In the genomic region with DNA sequence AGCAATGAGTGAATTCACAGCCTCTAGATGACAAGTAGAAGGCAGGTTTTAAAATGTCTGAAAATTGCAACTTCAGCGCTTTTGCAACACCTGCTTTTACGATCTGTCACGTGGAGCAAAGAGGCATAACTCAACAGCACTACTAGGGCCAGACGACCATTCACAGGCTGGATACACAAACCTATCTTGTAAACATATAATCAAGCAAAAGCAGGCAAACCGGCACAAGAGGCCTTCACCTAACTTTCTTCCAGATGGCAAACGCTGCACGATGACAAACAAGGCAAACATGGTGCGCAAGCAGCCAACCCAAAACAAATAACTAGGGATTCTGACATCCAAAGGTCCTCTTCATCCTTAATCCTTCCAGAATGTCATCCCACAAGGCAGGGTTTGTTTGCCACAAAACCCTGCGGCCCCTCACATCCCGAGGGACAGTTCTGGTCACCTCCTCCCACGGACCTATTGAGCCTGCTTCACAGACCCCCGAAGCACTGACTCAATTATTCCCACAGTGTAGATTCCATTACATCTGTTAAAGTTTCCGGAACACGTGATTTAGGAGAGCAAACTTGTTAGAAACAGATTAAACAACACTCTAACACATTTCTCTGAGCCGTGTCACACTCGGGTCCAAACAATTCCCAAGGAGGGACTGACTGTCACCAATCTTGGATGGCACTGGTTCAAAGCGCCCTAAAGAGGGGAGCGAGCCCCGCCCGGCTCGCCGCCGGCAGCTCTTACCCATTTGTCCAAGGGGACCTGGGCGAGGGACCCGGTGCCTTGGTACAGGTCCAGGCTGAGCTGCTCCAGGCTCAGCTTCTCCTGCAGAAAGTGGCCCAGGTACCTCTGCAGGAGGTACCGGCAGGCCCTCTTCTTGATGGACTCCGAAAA, we compare ENCODE assay signal across 8 cellular contexts. TPM values are rescaled to one million over a fixed set of nuclear protein-coding genes. Genes with fewer than 3 reads are reported as not detected.
A peak's percentile ranks its signal among the peaks of the same experiment; 100 is the strongest.
DNase-seq lines count a peak whose midpoint lies in the region; ATAC-seq and TF ChIP-seq lines count a peak whose summit lies in the region.

No MANE protein-coding gene starts in this region.

- peak overlapping the region; percentile 60; the same call in 1 of the 2 replicates for H3K14ac ChIP-seq in IMR-90 (replicated peaks; ENCODE audit: low read depth, low read length)

- H2BK120ac ChIP-seq in IMR-90 (ENCODE audit: low read depth, low read length), result no peak overlapping the region

- no peaks in the 10 kb centered on the region for H3K27me3 ChIP-seq in CD4-positive, alpha-beta T cell (ENCODE audit: control insufficient read depth, insufficient read depth, low read length)
- no peaks in the 10 kb centered on the region for H3K27me3 ChIP-seq in IMR-90 (ENCODE audit: control insufficient read depth, insufficient read depth, low read length)
- H3K27me3 ChIP-seq in ovary, result no peaks in the 10 kb centered on the region
- no peaks in the 10 kb centered on the region for H3K27me3 ChIP-seq in aorta (ENCODE audit: control insufficient read depth in 1 of 2, insufficient read depth in 2 of 2, low read length in 1 of 2)

- no peak overlapping the region for H2AK5ac ChIP-seq in IMR-90 (ENCODE audit: low read depth, low read length)

- H3K9me1 ChIP-seq in IMR-90 (ENCODE audit: insufficient read depth, low read length), result peaks cover 6% of the 10 kb centered on the region

- 0 out of 2 replicates have a peak overlapping the region, but pooled peaks have one; percentile 24 for H3K56ac ChIP-seq in IMR-90 (ENCODE audit: extremely low read depth, insufficient read depth, low read length)

- peak overlapping the region; percentile 97 for H3K27ac ChIP-seq in CD4-positive, alpha-beta T cell (ENCODE audit: low read depth, low read length)
- peak overlapping the region; percentile 54 for H3K27ac ChIP-seq in IMR-90 (ENCODE audit: insufficient read depth, low read length)
- peak overlapping the region; percentile 82 to 86 for H3K27ac ChIP-seq in ovary
- H3K27ac ChIP-seq in aorta (ENCODE audit: low read depth in 1 of 2, low read length in 2 of 2), result peak overlapping the region in 1 of 2 donors; percentile 79

- H3K36me3 Mint-ChIP-seq in CD4-positive, alpha-beta T cell (ENCODE audit: low read depth), result peaks cover 20% of the 10 kb centered on the region
- peaks cover 9% of the 10 kb centered on the region for H3K36me3 Mint-ChIP-seq in activated naive CD4-positive, alpha-beta T cell treated with anti-CD3 and anti-CD28 coated beads for 36 hours (ENCODE audit: low read depth)

- peak overlapping the region; percentile 93 for H3K4me3 Mint-ChIP-seq in CD4-positive, alpha-beta T cell
- peak overlapping the region; percentile 92 for H3K4me3 Mint-ChIP-seq in activated naive CD4-positive, alpha-beta T cell treated with anti-CD3 and anti-CD28 coated beads for 36 hours

- dilution Hi-C loops in IMR-90 (cut with HindIII; ENCODE audit: low sequenced_read_pairs, unreplicated experiment), result no loop called here

- TF ChIP-seq POLR2A in IMR-90 (IDR thresholded peaks at IDR 0.05; ENCODE audit: low read depth, low read length) (0 out of 2 replicates have a peak, but pooled peaks have one; percentile 0), ovary (IDR thresholded peaks at IDR 0.05) (no peak)

- peak overlapping the region; percentile 94 for H2AFZ ChIP-seq in IMR-90 (replicated peaks; ENCODE audit: low read length, poor library complexity)

- peak overlapping the region; percentile 42; the same call in 1 of the 2 replicates for H3K4ac ChIP-seq in IMR-90 (ENCODE audit: low read depth, low read length)

- H4K5ac ChIP-seq in IMR-90 (ENCODE audit: low read depth, low read length), result no peak overlapping the region; the same call in 1 of the 2 replicates

- H2BK20ac ChIP-seq in IMR-90 (ENCODE audit: low read depth, low read length), result no peak overlapping the region

- H3K27me3 Mint-ChIP-seq in CD4-positive, alpha-beta T cell, result no peaks in the 10 kb centered on the region
- no peaks in the 10 kb centered on the region for H3K27me3 Mint-ChIP-seq in activated naive CD4-positive, alpha-beta T cell treated with anti-CD3 and anti-CD28 coated beads for 36 hours (ENCODE audit: low read depth)

- POLR2A ChIA-PET in CD4-positive, alpha-beta T cell (lab: Charles Lee), result interaction anchor here (2.1 kb wide), 1 partner anchor 28 kb away, joined by 13 read pairs; no protein-coding TSS in a partner anchor
- POLR2A ChIA-PET in IMR-90 (lab: Charles Lee; ENCODE audit: unreplicated experiment), result interaction anchor here (0.6 kb wide), 1 partner anchor 20 kb away, joined by 11 read pairs; no protein-coding TSS in a partner anchor

- H4K91ac ChIP-seq in IMR-90 (ENCODE audit: insufficient read depth, low read depth, low read length), result no peak overlapping the region

- no peaks in the 10 kb centered on the region for H3K9me3 Mint-ChIP-seq in CD4-positive, alpha-beta T cell
- no peaks in the 10 kb centered on the region for H3K9me3 Mint-ChIP-seq in activated naive CD4-positive, alpha-beta T cell treated with anti-CD3 and anti-CD28 coated beads for 36 hours

- peak overlapping the region; percentile 96 for H3K4me3 ChIP-seq in IMR-90 (ENCODE audit: insufficient read depth, low read depth, low read length)
- peak overlapping the region; percentile 95 for H3K4me3 ChIP-seq in ovary
- H3K4me3 ChIP-seq in aorta (ENCODE audit: low read length in 2 of 2), result peak overlapping the region; percentile 82 to 93

- TF ChIP-seq RAD21 in IMR-90 (IDR thresholded peaks at IDR 0.05; ENCODE audit: low read length), result no peak

- H3K9ac ChIP-seq in IMR-90 (ENCODE audit: low read depth, low read length), result peak overlapping the region; percentile 74

- in situ Hi-C loops in IMR-90 (cut with MboI; ENCODE audit: low sequenced_read_pairs), result no loop called here

- CTCF ChIA-PET in CD4-positive, alpha-beta T cell (lab: Charles Lee), result no interaction called here
- CTCF ChIA-PET in IMR-90 (lab: Yijun Ruan, JAX), result no interaction called here
- CTCF ChIA-PET in activated naive CD4-positive, alpha-beta T cell treated with anti-CD3 and anti-CD28 coated beads for 36 hours (lab: Charles Lee), result no interaction called here

- H3K36me3 ChIP-seq in IMR-90 (ENCODE audit: control insufficient read depth, insufficient read depth, low read length), result no peaks in the 10 kb centered on the region
- H3K36me3 ChIP-seq in ovary, result no peaks in the 10 kb centered on the region
- no peaks in the 10 kb centered on the region for H3K36me3 ChIP-seq in aorta (ENCODE audit: control insufficient read depth in 1 of 2, insufficient read depth in 2 of 2, low read length in 1 of 2)

- no peak overlapping the region for H2BK15ac ChIP-seq in IMR-90 (ENCODE audit: low read depth, low read length)

- H2AK9ac ChIP-seq in IMR-90 (replicated peaks; ENCODE audit: low read depth, low read length, poor library complexity), result peak overlapping the region; percentile 86

- H4K20me1 ChIP-seq in IMR-90 (ENCODE audit: insufficient read depth, low read length), result peaks cover 19% of the 10 kb centered on the region; the same call in 1 of the 2 replicates

- peaks cover 6% of the 10 kb centered on the region for H3K4me1 ChIP-seq in IMR-90 (ENCODE audit: control insufficient read depth, insufficient read depth, low read length)
- peaks cover 7% of the 10 kb centered on the region for H3K4me1 ChIP-seq in ovary (ENCODE audit: insufficient read depth)
- H3K4me1 ChIP-seq in aorta (ENCODE audit: control insufficient read depth in 1 of 2, insufficient read depth in 2 of 2, low read length in 2 of 2), result peaks cover 0 to 3% of the 10 kb centered on the region in 2 donors

- peak overlapping the region; percentile 99 for H3K4me2 ChIP-seq in IMR-90 (ENCODE audit: low read depth, low read length)

- no TSS peak for BruUV-seq in IMR-90 (replicated peaks; lab: Mats Ljungman, UMichigan)

- WGBS in IMR-90 (ENCODE audit: extremely low coverage in 2 of 2, insufficient read length in 1 of 2), 2 experiments, result 3% methylated on average over 10 of the region's 27 CpGs; no CpG with 5 or more reads in 1 of the 2 experiments
- 1 to 2% (median 2%) methylated on average over 27 of the region's 27 CpGs for WGBS in ovary, 3 donors
- 1% methylated on average over 27 of the region's 27 CpGs for WGBS in aorta, 2 donors

- H3K27ac Mint-ChIP-seq in CD4-positive, alpha-beta T cell, result peak overlapping the region; percentile 89
- H3K27ac Mint-ChIP-seq in activated naive CD4-positive, alpha-beta T cell treated with anti-CD3 and anti-CD28 coated beads for 36 hours, result peak overlapping the region; percentile 84

- H3K4me1 Mint-ChIP-seq in CD4-positive, alpha-beta T cell (ENCODE audit: low read depth), result peaks cover 64% of the 10 kb centered on the region
- H3K4me1 Mint-ChIP-seq in activated naive CD4-positive, alpha-beta T cell treated with anti-CD3 and anti-CD28 coated beads for 36 hours (ENCODE audit: low read depth), result peaks cover 55% of the 10 kb centered on the region

- DNase-seq in CD4-positive, alpha-beta T cell, result peak; percentile 19 to 50 (median 32)
- DNase-seq in GM20000 (ENCODE audit: low spot score) (peak; percentile 66), IMR-90 (peak; percentile 30), SHP77 (lab: John Stamatoyannopoulos, UW) (peak; percentile 48 to 80), glomerular visceral epithelial cell (ENCODE audit: extremely low spot score) (peak; percentile 14), ovary (peak in 1 of 5 donors; percentile 21), aorta (peak; percentile 54 to 77)
- DNase-seq in activated naive CD4-positive, alpha-beta T cell treated with anti-CD3 and anti-CD28 coated beads for 36 hours, result peak; percentile 70

- peak overlapping the region; percentile 16 for H2BK5ac ChIP-seq in IMR-90 (ENCODE audit: low read depth, low read length, poor library complexity, severe bottlenecking)

- peak; percentile 48 for ATAC-seq in CD4-positive, alpha-beta T cell (ENCODE audit: poor library complexity)
- no peak for ATAC-seq in IMR-90 (ENCODE audit: low read depth)
- ATAC-seq in aorta (ENCODE audit: low FRiP score), result peak; percentile 51

- peaks cover 27 to 71% of the 10 kb centered on the region in 2 experiments for H3K79me1 ChIP-seq in IMR-90 (ENCODE audit: low read depth in 1 of 2, low read length in 2 of 2)

- peak overlapping the region; percentile 91 for H3K23ac ChIP-seq in IMR-90 (ENCODE audit: low read depth, low read length)

- TF ChIP-seq CTCF in CD4-positive, alpha-beta T cell (IDR thresholded peaks at IDR 0.05), result no peak
- TF ChIP-seq CTCF in GM20000 (IDR thresholded peaks at IDR 0.05; ENCODE audit: extremely low read depth, missing control alignments) (no peak), IMR-90 (conservative IDR thresholded peaks at IDR 0.05; ENCODE audit: low read depth, low read length) (no peak), ovary (IDR thresholded peaks at IDR 0.05) (no peak)

- TF ChIP-seq EP300 in ovary (IDR thresholded peaks at IDR 0.05), result no peak

- peak overlapping the region; percentile 35 to 73; a peak in 1 of 4 replicates for H4K8ac ChIP-seq in IMR-90 (ENCODE audit: low read depth in 2 of 2, low read length in 2 of 2)

- H3K18ac ChIP-seq in IMR-90 (ENCODE audit: low read depth, low read length), result no peak overlapping the region; the same call in 1 of the 2 replicates

- intact Hi-C loops in CD4-positive, alpha-beta T cell (cut with DNase I, micrococcal nuclease), result loop anchor here (2.0 to 10.0 kb wide), 5 partner anchors 62 to 838 kb away; partner anchors contain the start of genes PAPOLA (in 1 of the 2) and VRK1 (in 1 of the 2)
- intact Hi-C loops in IMR-90 (cut with micrococcal nuclease), result loop anchor here (5.0 kb wide), 1 partner anchor 60 kb away; no protein-coding TSS in a partner anchor
- intact Hi-C loops in activated naive CD4-positive, alpha-beta T cell treated with anti-CD3 and anti-CD28 coated beads for 36 hours (cut with micrococcal nuclease), result loop anchor here (2.0 to 10.0 kb wide), 3 partner anchors 60 to 1208 kb away; partner anchors contain the start of genes DICER1 and VRK1
- intact Hi-C loops in ovary (cut with DNase I), result no loop called here
- intact Hi-C loops in aorta (cut with DNase I), result no loop called here

- no peaks in the 10 kb centered on the region for H3K9me3 ChIP-seq in CD4-positive, alpha-beta T cell (ENCODE audit: control insufficient read depth, low read length)
- H3K9me3 ChIP-seq in IMR-90 (ENCODE audit: control insufficient read depth, insufficient read depth, low read length) (no peaks in the 10 kb centered on the region), ovary (no peaks in the 10 kb centered on the region), aorta (ENCODE audit: control insufficient read depth, low read length) (no peaks in the 10 kb centered on the region)

RNA-seq across cellular contexts. Expression of gene ATG2B, which starts 0.8 kb away (rescaled TPM):
- 10 to 100 TPM; 20.1 to 20.2 TPM for total RNA-seq in CD4-positive, alpha-beta T cell
- total RNA-seq in IMR-90 (2012; rRNA removed), result 20.6 and 22.0 TPM in 2 replicates
- polyA plus RNA-seq in IMR-90 (2012; rRNA removed), result 6.1 and 6.9 TPM in 2 replicates
- polyA plus RNA-seq in IMR-90 (2012; cell fraction: cytosol; rRNA removed), result 1.8 and 2.9 TPM in 2 replicates
- 4.7 and 21.1 TPM in 2 replicates for polyA plus RNA-seq in IMR-90 (2012; cell fraction: nucleus; rRNA removed; ENCODE audit: low replicate concordance)
- 10 to 100 TPM; 12.8 to 15.3 TPM for total RNA-seq in activated naive CD4-positive, alpha-beta T cell treated with anti-CD3 and anti-CD28 coated beads for 36 hours
- total RNA-seq in ovary, result 10 to 100 TPM; 20.2 to 33.1 (median 25.8) TPM
- polyA plus RNA-seq in ovary, result 10 to 100 TPM in 1 of 2 donors, 1 to 10 TPM in 1; 5.3 to 14.1 TPM
- 10 to 100 TPM; 19.5 to 36.7 TPM for total RNA-seq in aorta
- 1 to 10 TPM; 1.5 to 9.3 TPM for polyA plus RNA-seq in aorta

RNA-seq across cellular contexts. Expression of gene GSKIP, which starts 1.0 kb away (rescaled TPM):
- 10 to 100 TPM; 10.3 to 11.9 TPM for total RNA-seq in CD4-positive, alpha-beta T cell
- total RNA-seq in IMR-90 (2012; rRNA removed), result 22.0 and 34.7 TPM in 2 replicates
- 9.4 and 11.7 TPM in 2 replicates for polyA plus RNA-seq in IMR-90 (2012; rRNA removed)
- 1.6 and 2.8 TPM in 2 replicates for polyA plus RNA-seq in IMR-90 (2012; cell fraction: cytosol; rRNA removed)
- polyA plus RNA-seq in IMR-90 (2012; cell fraction: nucleus; rRNA removed; ENCODE audit: low replicate concordance), result 0.50 and 4.1 TPM in 2 replicates
- 10 to 100 TPM; 17.8 to 20.4 TPM for total RNA-seq in activated naive CD4-positive, alpha-beta T cell treated with anti-CD3 and anti-CD28 coated beads for 36 hours
- total RNA-seq in ovary, result 10 to 100 TPM in 4 of 7 donors, 1 to 10 TPM in 3; 6.3 to 15.4 (median 10.1) TPM
- polyA plus RNA-seq in ovary, result 10 to 100 TPM in 1 of 2 donors, 1 to 10 TPM in 1; 10.0 to 10.4 TPM
- 10 to 100 TPM; 11.2 to 17.2 TPM for total RNA-seq in aorta
- 10 to 100 TPM; 13.7 to 43.1 TPM for polyA plus RNA-seq in aorta

RNA-seq across cellular contexts. Expression of gene AK7, which starts 29.6 kb away (rescaled TPM):
- not detected for total RNA-seq in CD4-positive, alpha-beta T cell
- total RNA-seq in IMR-90 (2012; rRNA removed) (under 0.01 TPM in 1 of 2 replicates, not detected in the other), ovary (10 to 100 TPM in 1 of 7 donors, 1 to 10 TPM in 4, under 1 TPM in 2; 0.48 to 17.2 (median 1.4) TPM), aorta (1 to 10 TPM in 1 of 2 donors, under 1 TPM in 1; 0.29 to 1.6 TPM)
- polyA plus RNA-seq in IMR-90 (2012; rRNA removed) (0.10 and 0.21 TPM in 2 replicates), ovary (1 to 10 TPM in 1 of 2 donors, under 1 TPM in 1; 0.47 to 1.2 TPM), aorta (under 1 TPM in 1 of 2 donors, not detected in 1; 0.13 TPM)
- polyA plus RNA-seq in IMR-90 (2012; cell fraction: cytosol; rRNA removed), result 0.06 and 0.12 TPM in 2 replicates
- 0.32 TPM in 1 of 2 replicates, not detected in the other for polyA plus RNA-seq in IMR-90 (2012; cell fraction: nucleus; rRNA removed; ENCODE audit: low replicate concordance)
- 1 to 10 TPM; 1.9 to 2.0 TPM for total RNA-seq in activated naive CD4-positive, alpha-beta T cell treated with anti-CD3 and anti-CD28 coated beads for 36 hours

Comparison
In these comparisons a context has a peak if more than half of its experiments do, and no peak if none do; other contexts are left out.
1. intact Hi-C loops: an anchor here in CD4-positive, alpha-beta T cell (2.0 to 10.0 kb wide), IMR-90 (5.0 kb wide) and activated naive CD4-positive, alpha-beta T cell treated with anti-CD3 and anti-CD28 coated beads for 36 hours (2.0 to 10.0 kb wide); none called in ovary and aorta.